8 cellular contexts compared by ENCODE assay signal in the genomic region with DNA sequence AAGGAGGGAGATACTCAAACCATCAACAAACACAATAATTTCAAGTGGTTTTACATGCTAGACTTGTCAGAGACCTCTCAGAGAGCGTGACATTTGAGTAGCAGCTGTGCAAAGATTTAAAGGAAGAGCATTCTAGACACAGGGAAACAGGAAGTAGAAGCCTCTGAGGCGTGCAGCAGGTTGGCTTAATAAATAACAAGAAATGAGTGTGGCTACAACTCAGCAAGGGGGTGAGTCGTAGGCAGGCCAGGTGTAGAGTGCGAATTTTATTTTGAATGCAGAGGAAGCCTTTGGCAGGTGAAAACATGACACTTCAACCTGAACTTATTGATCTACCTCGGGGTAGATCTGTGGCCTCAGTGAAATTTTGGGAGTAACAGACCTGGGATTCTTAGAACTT.
A peak's percentile ranks its signal among the peaks of the same experiment; 100 is the strongest.
DNase-seq lines count a peak whose midpoint lies in the region; ATAC-seq and TF ChIP-seq lines count a peak whose summit lies in the region.

No MANE protein-coding gene starts in this region.

- TF ChIP-seq CTCF in right lobe of liver (IDR thresholded peaks at IDR 0.05) (no peak), SK-N-SH (IDR thresholded peaks at IDR 0.05) (no peak)

- H3K9me3 ChIP-seq in right lobe of liver = no peaks in the 10 kb centered on the region
- no peaks in the 10 kb centered on the region for H3K9me3 ChIP-seq in SK-N-SH

- peaks cover 4% of the 10 kb centered on the region for H3K27me3 Mint-ChIP-seq in activated CD4-positive, alpha-beta T cell treated with anti-CD3 and anti-CD28 coated beads, Interleukin-2, amount 10 ng/mL, durations not matched to agents 7 days and 5 days

- no peaks in the 10 kb centered on the region for H3K9me2 ChIP-seq in SK-N-SH

- no peak overlapping the region for H3K4me3 Mint-ChIP-seq in activated CD4-positive, alpha-beta T cell treated with anti-CD3 and anti-CD28 coated beads, Interleukin-2, amount 10 ng/mL, durations not matched to agents 7 days and 5 days

- intact Hi-C loops in right lobe of liver (cut with DNase I) = no loop called here

- H3F3A ChIP-seq in SK-N-SH (replicated peaks; ENCODE audit: insufficient read depth) = no peaks in the 10 kb centered on the region

- no peak for TF ChIP-seq EP300 in SK-N-SH (IDR thresholded peaks at IDR 0.05; ENCODE audit: borderline replicate concordance in 1 of 2, low read depth in 1 of 2, low read length in 1 of 2)

- peaks cover 26% of the 10 kb centered on the region for H3K4me1 Mint-ChIP-seq in activated CD4-positive, alpha-beta T cell treated with anti-CD3 and anti-CD28 coated beads, Interleukin-2, amount 10 ng/mL, durations not matched to agents 7 days and 5 days

- H3K27me3 ChIP-seq in right lobe of liver (no peaks in the 10 kb centered on the region), SK-N-SH (ENCODE audit: insufficient read depth) (no peaks in the 10 kb centered on the region; the same call in 1 of the 2 replicates)

- POLR2A ChIA-PET in activated CD4-positive, alpha-beta T cell treated with anti-CD3 and anti-CD28 coated beads, Interleukin-2, amount 10 ng/mL, durations not matched to agents 7 days and 5 days (lab: Charles Lee) = no interaction called here
- POLR2A ChIA-PET in SK-N-SH (lab: Yijun Ruan, JAX) = no interaction called here

- H3K36me3 ChIP-seq in right lobe of liver (no peaks in the 10 kb centered on the region), SK-N-SH (replicated peaks in 1 of 2; ENCODE audit: control insufficient read depth in 1 of 2, insufficient read depth in 2 of 2, low read length in 1 of 2) (no peaks in the 10 kb centered on the region)

- ATAC-seq in HG02642 (IDR thresholded peaks at IDR 0.05; ENCODE audit: poor library complexity, unreplicated experiment) (peak; percentile 89), right lobe of liver (peak; percentile 43 to 70 (median 52))

- no peak for TF ChIP-seq POLR2A in right lobe of liver (IDR thresholded peaks at IDR 0.05)

- DNase-seq in activated CD4-positive, alpha-beta T cell treated with anti-CD3 and anti-CD28 coated beads, Interleukin-2, amount 10 ng/mL, durations not matched to agents 7 days and 5 days = peak; percentile 20
- no peak for DNase-seq in activated CD4-positive, alpha-beta T cell treated with anti-CD3 and anti-CD28 coated beads, Interleukin-2, amount 50 U/mL, for 4 hours
- DNase-seq in NCI-H2107 (lab: John Stamatoyannopoulos, UW) (peak; percentile 24), right lobe of liver (no peak), NCI-H226 (no peak), SK-N-SH (no peak)
- no peak for DNase-seq in stimulated activated CD4-positive, alpha-beta T cell treated with anti-CD3 and anti-CD28 coated beads, Interleukin-2, amount 100 ng/mL, for 48 hours

- no peak overlapping the region for H3K9ac ChIP-seq in SK-N-SH

- TF ChIP-seq RAD21 in SK-N-SH (IDR thresholded peaks at IDR 0.05; ENCODE audit: low read length) = no peak

- H4K20me1 ChIP-seq in SK-N-SH (ENCODE audit: insufficient read depth) = no peaks in the 10 kb centered on the region

- H3K27ac ChIP-seq in right lobe of liver = no peak overlapping the region
- H3K27ac ChIP-seq in SK-N-SH (ENCODE audit: low read depth in 2 of 2, low read length in 1 of 2) = no peak overlapping the region

- no peaks in the 10 kb centered on the region for H3K36me3 Mint-ChIP-seq in activated CD4-positive, alpha-beta T cell treated with anti-CD3 and anti-CD28 coated beads, Interleukin-2, amount 10 ng/mL, durations not matched to agents 7 days and 5 days (ENCODE audit: low read depth)

- H3K4me1 ChIP-seq in right lobe of liver (peaks cover 0 to 31% (median 10%) of the 10 kb centered on the region in 4 donors), SK-N-SH (ENCODE audit: control insufficient read depth in 1 of 2, insufficient read depth in 2 of 2, low read depth in 1 of 2, low read length in 1 of 2) (peaks cover 0 to 3% of the 10 kb centered on the region in 2 experiments; a peak in 1 of 4 replicates)

- CTCF ChIA-PET in activated CD4-positive, alpha-beta T cell treated with anti-CD3 and anti-CD28 coated beads, Interleukin-2, amount 10 ng/mL, durations not matched to agents 7 days and 5 days (lab: Charles Lee) = interaction anchor here (0.6 to 0.8 kb wide), 2 partner anchors 52 to 1060 kb away, joined by 3 to 4 read pairs; no protein-coding TSS in a partner anchor
- CTCF ChIA-PET in SK-N-SH (lab: Yijun Ruan, JAX) = no interaction called here

- H3K9me3 Mint-ChIP-seq in activated CD4-positive, alpha-beta T cell treated with anti-CD3 and anti-CD28 coated beads, Interleukin-2, amount 10 ng/mL, durations not matched to agents 7 days and 5 days = no peaks in the 10 kb centered on the region

- H3K4me2 ChIP-seq in SK-N-SH = no peak overlapping the region

- H3K79me2 ChIP-seq in SK-N-SH (ENCODE audit: insufficient read depth) = no peaks in the 10 kb centered on the region

- H2AFZ ChIP-seq in SK-N-SH (ENCODE audit: low read depth) = no peak overlapping the region

- no peak overlapping the region for H3K4me3 ChIP-seq in right lobe of liver
- no peak overlapping the region for H3K4me3 ChIP-seq in SK-N-SH (ENCODE audit: low read depth in 2 of 2, low read length in 1 of 2)

- peak overlapping the region; percentile 68 for H3K27ac Mint-ChIP-seq in activated CD4-positive, alpha-beta T cell treated with anti-CD3 and anti-CD28 coated beads, Interleukin-2, amount 10 ng/mL, durations not matched to agents 7 days and 5 days

- WGBS in right lobe of liver (ENCODE audit: insufficient coverage, low coverage, low lambda C conversion rate, missing lambda C conversion rate) = 25% methylated on average over 5 of the region's 5 CpGs
- 53% methylated on average over 5 of the region's 5 CpGs for WGBS in SK-N-SH (ENCODE audit: low lambda C conversion rate)

TF ChIP-seq in SK-N-SH, 30 proteins besides CTCF, POLR2A, EP300 and RAD21:
- TF ChIP-seq, protein P1, sequence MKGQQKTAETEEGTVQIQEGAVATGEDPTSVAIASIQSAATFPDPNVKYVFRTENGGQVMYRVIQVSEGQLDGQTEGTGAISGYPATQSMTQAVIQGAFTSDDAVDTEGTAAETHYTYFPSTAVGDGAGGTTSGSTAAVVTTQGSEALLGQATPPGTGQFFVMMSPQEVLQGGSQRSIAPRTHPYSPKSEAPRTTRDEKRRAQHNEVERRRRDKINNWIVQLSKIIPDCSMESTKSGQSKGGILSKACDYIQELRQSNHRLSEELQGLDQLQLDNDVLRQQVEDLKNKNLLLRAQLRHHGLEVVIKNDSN (IDR thresholded peaks at IDR 0.05; ENCODE audit: borderline replicate concordance, low read depth) = no peak
- TF ChIP-seq TEAD4 (IDR thresholded peaks at IDR 0.05; ENCODE audit: borderline replicate concordance, insufficient read depth) (no peak), MEF2A (IDR thresholded peaks at IDR 0.05; ENCODE audit: borderline replicate concordance, low read depth) (no peak), NFIC (IDR thresholded peaks at IDR 0.05; ENCODE audit: borderline replicate concordance) (no peak), USF2 (IDR thresholded peaks at IDR 0.05; ENCODE audit: borderline replicate concordance, low read depth, low read length) (no peak), ELF1 (IDR thresholded peaks at IDR 0.05) (no peak), POLR2AphosphoS5 (IDR thresholded peaks at IDR 0.05; ENCODE audit: low read depth, low read length) (no peak), RFX5 (IDR thresholded peaks at IDR 0.05; ENCODE audit: low read length) (no peak), MAX (IDR thresholded peaks at IDR 0.05; ENCODE audit: low read depth) (no peak), RCOR1 (IDR thresholded peaks at IDR 0.05; ENCODE audit: low read length) (no peak)
- TF ChIP-seq, protein P2, sequence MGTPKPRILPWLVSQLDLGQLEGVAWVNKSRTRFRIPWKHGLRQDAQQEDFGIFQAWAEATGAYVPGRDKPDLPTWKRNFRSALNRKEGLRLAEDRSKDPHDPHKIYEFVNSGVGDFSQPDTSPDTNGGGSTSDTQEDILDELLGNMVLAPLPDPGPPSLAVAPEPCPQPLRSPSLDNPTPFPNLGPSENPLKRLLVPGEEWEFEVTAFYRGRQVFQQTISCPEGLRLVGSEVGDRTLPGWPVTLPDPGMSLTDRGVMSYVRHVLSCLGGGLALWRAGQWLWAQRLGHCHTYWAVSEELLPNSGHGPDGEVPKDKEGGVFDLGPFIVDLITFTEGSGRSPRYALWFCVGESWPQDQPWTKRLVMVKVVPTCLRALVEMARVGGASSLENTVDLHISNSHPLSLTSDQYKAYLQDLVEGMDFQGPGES (IDR thresholded peaks at IDR 0.05; ENCODE audit: low read depth, low read length) = no peak

Comparison
In these comparisons a context has a peak if more than half of its experiments do, and no peak if none do; other contexts are left out.
1. DNase-seq: peak in activated CD4-positive, alpha-beta T cell treated with anti-CD3 and anti-CD28 coated beads, Interleukin-2, amount 10 ng/mL, durations not matched to agents 7 days and 5 days (single experiment) and NCI-H2107 (single experiment); none in activated CD4-positive, alpha-beta T cell treated with anti-CD3 and anti-CD28 coated beads, Interleukin-2, amount 50 U/mL, for 4 hours (0 of 2), right lobe of liver (0 of 3), NCI-H226 (single experiment), stimulated activated CD4-positive, alpha-beta T cell treated with anti-CD3 and anti-CD28 coated beads, Interleukin-2, amount 100 ng/mL, for 48 hours (0 of 2) and SK-N-SH (single experiment).